In genomic region chr12:56257071-56257470, GRCh38 we compare ENCODE assay signal across 8 cellular contexts. TPM values are rescaled to one million over a fixed set of nuclear protein-coding genes. Genes with fewer than 3 reads are reported as not detected.
DNase-seq lines count a peak whose midpoint lies in the region; ATAC-seq and TF ChIP-seq lines count a peak whose summit lies in the region.

No MANE protein-coding gene starts in this region.

- no peaks in the 10 kb centered on the region for H3K9me3 Mint-ChIP-seq in neural progenitor cell

- H3K79me2 ChIP-seq in MM.1S (ENCODE audit: low read length) (peaks cover 32% of the 10 kb centered on the region), neural progenitor cell (ENCODE audit: low read depth) (peaks cover 30% of the 10 kb centered on the region)

- peak overlapping the region; percentile 98 for H3K4me3 Mint-ChIP-seq in neural progenitor cell

- CTCF ChIA-PET in BJ (lab: Yijun Ruan, JAX): interaction anchor here (0.9 to 4.4 kb wide), 11 partner anchors 10 to 207 kb away, joined by 3 to 40 read pairs (median 9); partner anchors contain the start of genes RNF41 and SMARCC2

- H3K27me3 ChIP-seq in BJ (ENCODE audit: control insufficient read depth, insufficient read depth, low read length): no peaks in the 10 kb centered on the region
- no peaks in the 10 kb centered on the region for H3K27me3 ChIP-seq in MM.1S (replicated peaks; ENCODE audit: insufficient read depth, low read length)
- no peaks in the 10 kb centered on the region for H3K27me3 ChIP-seq in effector memory CD4-positive, alpha-beta T cell (replicated peaks; ENCODE audit: control insufficient read depth, insufficient read depth, low read length, poor library complexity, severe bottlenecking)
- no peaks in the 10 kb centered on the region for H3K27me3 ChIP-seq in neural progenitor cell

- POLR2A ChIA-PET in BJ (lab: Charles Lee): interaction anchor here (0.5 kb wide), 1 partner anchor 75 kb away, joined by 4 read pairs; no protein-coding TSS in a partner anchor

- H3K4me1 Mint-ChIP-seq in neural progenitor cell: peaks cover 18% of the 10 kb centered on the region

- H3K27ac ChIP-seq in MM.1S (ENCODE audit: low read length) (no peak overlapping the region), neural progenitor cell (no peak overlapping the region)
- peak overlapping the region; percentile 71 for H3K27ac ChIP-seq in effector memory CD4-positive, alpha-beta T cell (ENCODE audit: insufficient read depth, low read length, poor library complexity, severe bottlenecking)

- H3K9ac ChIP-seq in MM.1S (ENCODE audit: low read length): peak overlapping the region; percentile 76; the same call in 1 of the 2 replicates
- peak overlapping the region; percentile 95 for H3K9ac ChIP-seq in neural progenitor cell

- ATAC-seq in HG03045 (IDR thresholded peaks at IDR 0.05; ENCODE audit: unreplicated experiment): no peak

- peaks cover 24% of the 10 kb centered on the region for H3K36me3 Mint-ChIP-seq in neural progenitor cell

- H3F3A ChIP-seq in MM.1S (ENCODE audit: insufficient read depth, low read length) (no peaks in the 10 kb centered on the region), neural progenitor cell (ENCODE audit: low read depth) (peaks cover 22% of the 10 kb centered on the region)

- H2AFZ ChIP-seq in MM.1S (ENCODE audit: low read length) (0 out of 2 replicates have a peak overlapping the region, but pooled peaks have one; percentile 92), neural progenitor cell (replicated peaks) (no peak overlapping the region)

- no peak for DNase-seq in BJ (ENCODE audit: low read depth)
- no peak for DNase-seq in MM.1S
- no peak for DNase-seq in effector memory CD4-positive, alpha-beta T cell
- DNase-seq in neural progenitor cell (ENCODE audit: low spot score): no peak
- no peak for DNase-seq in dermis blood vessel endothelial cell
- no peak for DNase-seq in RKO (ENCODE audit: low spot score)
- DNase-seq in cortex of kidney (lab: John Stamatoyannopoulos, UW): no peak

- H4K20me1 ChIP-seq in MM.1S (ENCODE audit: insufficient read depth, low read length): no peaks in the 10 kb centered on the region
- H4K20me1 ChIP-seq in neural progenitor cell (ENCODE audit: low read depth): peaks cover 25% of the 10 kb centered on the region

- TF ChIP-seq CTCF in BJ (IDR thresholded peaks at IDR 0.05; ENCODE audit: insufficient read depth, low read depth, low read length) (no peak), MM.1S (IDR thresholded peaks at IDR 0.05; ENCODE audit: low read length) (no peak), neural progenitor cell (IDR thresholded peaks at IDR 0.05) (no peak)

- H3K4me2 ChIP-seq in MM.1S (ENCODE audit: low read depth, low read length): peak overlapping the region; percentile 84
- peak overlapping the region; percentile 100 for H3K4me2 ChIP-seq in neural progenitor cell

- H3K4me3 ChIP-seq in BJ (ENCODE audit: low read depth, low read length) (peak overlapping the region; percentile 81), MM.1S (ENCODE audit: low read length) (peak overlapping the region; percentile 89), neural progenitor cell (peak overlapping the region; percentile 100)
- H3K4me3 ChIP-seq in effector memory CD4-positive, alpha-beta T cell (ENCODE audit: insufficient read depth, low read depth, low read length, poor library complexity, severe bottlenecking): peak overlapping the region; percentile 67

- H3K9me2 ChIP-seq in MM.1S (replicated peaks; ENCODE audit: insufficient read depth, low read length): no peaks in the 10 kb centered on the region

- peaks cover 5% of the 10 kb centered on the region for H3K27me3 Mint-ChIP-seq in neural progenitor cell (ENCODE audit: insufficient read depth, low read depth)

- H3K36me3 ChIP-seq in BJ (ENCODE audit: control insufficient read depth, insufficient read depth, low read length) (peaks cover 31% of the 10 kb centered on the region), MM.1S (replicated peaks; ENCODE audit: insufficient read depth, low read length) (peaks cover 4% of the 10 kb centered on the region), neural progenitor cell (no peaks in the 10 kb centered on the region)
- peaks cover 29% of the 10 kb centered on the region for H3K36me3 ChIP-seq in effector memory CD4-positive, alpha-beta T cell (ENCODE audit: control insufficient read depth, insufficient read depth, low read length)

- H3K9me3 ChIP-seq in MM.1S (replicated peaks; ENCODE audit: insufficient read depth, low read length) (no peaks in the 10 kb centered on the region), neural progenitor cell (ENCODE audit: low read depth) (no peaks in the 10 kb centered on the region)
- no peaks in the 10 kb centered on the region for H3K9me3 ChIP-seq in effector memory CD4-positive, alpha-beta T cell (ENCODE audit: control insufficient read depth, low read length)

- no peak overlapping the region for H3K27ac Mint-ChIP-seq in neural progenitor cell

- H3K4me1 ChIP-seq in MM.1S (ENCODE audit: low read length) (0 out of 2 replicates have a peak, but pooled peaks cover 4% of the 10 kb centered on the region), neural progenitor cell (peaks cover 17% of the 10 kb centered on the region)
- H3K4me1 ChIP-seq in effector memory CD4-positive, alpha-beta T cell (ENCODE audit: control insufficient read depth, insufficient read depth, low read length, poor library complexity, severe bottlenecking): peaks cover 19% of the 10 kb centered on the region

RNA-seq across cellular contexts. Expression of gene ANKRD52, which starts 1.1 kb away (rescaled TPM):
- 21.0 and 26.8 TPM in 2 replicates for polyA plus RNA-seq in BJ (2011; rRNA removed)
- 28.9 and 38.8 TPM in 2 replicates for polyA minus RNA-seq in BJ (2011; rRNA and poly(A)+ RNA removed)
- 9.1 and 18.1 TPM in 2 replicates for total RNA-seq in neural progenitor cell (ENCODE audit: low replicate concordance)
- total RNA-seq in dermis blood vessel endothelial cell: 23.0 and 31.5 TPM in 2 replicates

RNA-seq across cellular contexts. Expression of gene COQ10A, which starts 9.7 kb away (rescaled TPM):
- 13.7 and 14.1 TPM in 2 replicates for polyA plus RNA-seq in BJ (2011; rRNA removed)
- 5.4 and 8.8 TPM in 2 replicates for polyA minus RNA-seq in BJ (2011; rRNA and poly(A)+ RNA removed)
- total RNA-seq in neural progenitor cell (ENCODE audit: low replicate concordance) (32.1 and 41.8 TPM in 2 replicates), dermis blood vessel endothelial cell (8.4 and 10.0 TPM in 2 replicates)

RNA-seq across cellular contexts. Expression of gene SLC39A5, which starts 27.2 kb away (rescaled TPM):
- not detected in 2 replicates for polyA plus RNA-seq in BJ (2011; rRNA removed)
- not detected in 2 replicates for polyA minus RNA-seq in BJ (2011; rRNA and poly(A)+ RNA removed)
- total RNA-seq in neural progenitor cell (ENCODE audit: low replicate concordance) (0.54 and 1.5 TPM in 2 replicates), dermis blood vessel endothelial cell (not detected in 2 replicates)

RNA-seq across cellular contexts. Expression of gene NABP2, which starts 32.9 kb away (rescaled TPM):
- polyA plus RNA-seq in BJ (2011; rRNA removed): 47.5 and 52.0 TPM in 2 replicates
- 8.7 and 17.1 TPM in 2 replicates for polyA minus RNA-seq in BJ (2011; rRNA and poly(A)+ RNA removed)
- total RNA-seq in neural progenitor cell (ENCODE audit: low replicate concordance) (27.9 and 40.9 TPM in 2 replicates), dermis blood vessel endothelial cell (24.8 and 32.9 TPM in 2 replicates)

RNA-seq across cellular contexts. Expression of gene RNF41, which starts 35.3 kb away (rescaled TPM):
- polyA plus RNA-seq in BJ (2011; rRNA removed): 212 and 338 TPM in 2 replicates
- 374 and 608 TPM in 2 replicates for polyA minus RNA-seq in BJ (2011; rRNA and poly(A)+ RNA removed)
- total RNA-seq in neural progenitor cell (ENCODE audit: low replicate concordance): 52.1 and 68.9 TPM in 2 replicates
- total RNA-seq in dermis blood vessel endothelial cell: 102 and 119 TPM in 2 replicates
